ENCODE assay signal across 8 cellular contexts in the genomic region with DNA sequence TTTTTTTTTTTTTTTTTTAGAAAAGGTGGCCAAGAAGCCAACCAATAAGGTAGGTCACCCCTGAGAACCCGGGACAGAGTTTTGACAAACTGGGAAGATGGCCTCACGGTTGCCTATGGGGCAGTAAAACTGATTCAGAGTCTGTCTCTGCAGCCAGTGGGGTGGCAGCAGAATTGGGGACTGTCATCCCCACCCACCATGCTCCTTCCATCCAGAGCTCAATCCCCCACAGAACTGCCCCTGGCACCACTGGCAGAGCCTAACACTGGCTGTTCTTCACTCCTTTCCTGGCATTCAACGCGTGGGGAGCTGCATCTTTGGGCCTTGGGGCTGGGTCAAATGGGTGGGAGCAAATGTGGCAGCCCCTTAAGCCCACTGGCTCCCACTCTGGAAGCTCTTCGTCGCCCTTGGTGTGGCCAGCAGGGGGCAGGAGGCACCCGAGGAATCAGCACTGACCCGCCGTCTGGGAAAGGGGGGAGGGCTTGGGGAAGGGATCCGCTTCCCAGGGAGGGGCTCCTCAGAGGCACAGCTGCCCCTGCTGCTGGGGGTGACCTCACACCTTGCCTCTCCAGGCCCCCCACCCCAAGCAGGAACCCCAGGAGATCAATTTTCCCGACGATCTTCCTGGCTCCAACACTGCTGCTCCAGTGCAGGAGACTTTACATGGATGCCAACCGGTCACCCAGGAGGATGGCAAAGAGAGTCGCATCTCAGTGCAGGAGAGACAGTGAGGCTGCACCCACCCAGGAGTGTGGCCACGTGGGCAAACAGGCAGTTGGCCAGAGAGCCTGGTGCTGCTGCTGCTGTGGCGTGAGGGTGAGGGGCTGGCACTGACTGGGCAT. TPM values are rescaled to one million over a fixed set of nuclear protein-coding genes. Genes with fewer than 3 reads are reported as not detected.
DNase-seq lines count a peak whose midpoint lies in the region; ATAC-seq and TF ChIP-seq lines count a peak whose summit lies in the region.

No MANE protein-coding gene starts in this region.

- intact Hi-C loops in left ventricle myocardium inferior (cut with micrococcal nuclease): loop anchor here (10.0 kb wide), 1 partner anchor 196 kb away; no protein-coding TSS in a partner anchor
- intact Hi-C loops in transverse colon (cut with DNase I; ENCODE audit: low total_unique reads): no loop called here

- 41% methylated on average over 15 of the region's 16 CpGs; no CpG with 5 or more reads in 1 of the 2 donors for WGBS in transverse colon (ENCODE audit: low coverage in 1 of 2), 2 donors

- no peak for TF ChIP-seq EP300 in transverse colon (IDR thresholded peaks at IDR 0.05; ENCODE audit: low read depth)

- peaks cover 27% of the 10 kb centered on the region for H3K36me3 ChIP-seq in left ventricle myocardium inferior
- no peaks in the 10 kb centered on the region for H3K36me3 ChIP-seq in transverse colon

- peak; percentile 5 for TF ChIP-seq POLR2A in GM18526 (IDR thresholded peaks at IDR 0.05; ENCODE audit: extremely low read depth, insufficient read length)
- TF ChIP-seq POLR2A in transverse colon (IDR thresholded peaks at IDR 0.05): no peak

- in situ Hi-C loops in ACHN (cut with HindIII; ENCODE audit: low pct_ligation_motif_present, low pct_unique_long_range_greater_than_20kb, low sequenced_read_pairs) (no loop called here), transverse colon (cut with MboI; ENCODE audit: low pct_ligation_motif_present in 1 of 4, low pct_unique_long_range_greater_than_20kb in 1 of 4, low sequenced_read_pairs in 3 of 4) (no loop called here)

- H3K4me3 ChIP-seq in left ventricle myocardium inferior (no peak overlapping the region), transverse colon (no peak overlapping the region)

- H3K27ac ChIP-seq in left ventricle myocardium inferior (replicated peaks) (no peak overlapping the region), transverse colon (no peak overlapping the region)

- TF ChIP-seq CTCF in left ventricle myocardium inferior (IDR thresholded peaks at IDR 0.05; ENCODE audit: borderline replicate concordance) (peak; percentile 71), transverse colon (IDR thresholded peaks at IDR 0.05) (peak in 4 of 5 experiments; percentile 32 to 40 (median 36))

- no peaks in the 10 kb centered on the region for H3K9me3 ChIP-seq in left ventricle myocardium inferior (replicated peaks)
- no peaks in the 10 kb centered on the region for H3K9me3 ChIP-seq in transverse colon

- ATAC-seq in HG02763 (IDR thresholded peaks at IDR 0.05; ENCODE audit: unreplicated experiment) (no peak), GM21619 (IDR thresholded peaks at IDR 0.05; ENCODE audit: unreplicated experiment) (no peak)

- peaks cover 13% of the 10 kb centered on the region for H3K27me3 ChIP-seq in left ventricle myocardium inferior (ENCODE audit: low read depth)
- H3K27me3 ChIP-seq in transverse colon: peaks cover 33% of the 10 kb centered on the region

- DNase-seq in ACHN: peak; percentile 29
- peak; percentile 63 for DNase-seq in SK-N-DZ (ENCODE audit: low spot score)
- no peak for DNase-seq in left ventricle myocardium inferior
- no peak for DNase-seq in transverse colon
- no peak for DNase-seq in globus pallidus (ENCODE audit: low spot score)

- H3K4me1 ChIP-seq in left ventricle myocardium inferior (peaks cover 38% of the 10 kb centered on the region), transverse colon (no peaks in the 10 kb centered on the region)

RNA-seq across cellular contexts. Expression of a gene that starts 10.4 kb away (rescaled TPM):
- polyA plus RNA-seq in SK-N-DZ (2014; cell fraction: cytosol; rRNA removed): 0.77 and 1.1 TPM in 2 replicates
- 0.32 and 2.1 TPM in 2 replicates for polyA plus RNA-seq in SK-N-DZ (2014; cell fraction: nucleus; rRNA removed)
- total RNA-seq in left ventricle myocardium inferior (6.8 TPM), transverse colon (10 to 100 TPM in 1 of 4 donors, 1 to 10 TPM in 3; 2.5 to 11.6 (median 3.5) TPM)

RNA-seq across cellular contexts. Expression of a gene that starts 38.8 kb away (rescaled TPM):
- 28.4 and 30.3 TPM in 2 replicates for polyA plus RNA-seq in SK-N-DZ (2014; cell fraction: cytosol; rRNA removed)
- polyA plus RNA-seq in SK-N-DZ (2014; cell fraction: nucleus; rRNA removed): 25.6 and 28.6 TPM in 2 replicates
- total RNA-seq in left ventricle myocardium inferior (16.5 TPM), transverse colon (10 to 100 TPM; 18.3 to 97.3 (median 27.3) TPM)

Comparison
In these comparisons a context has a peak if more than half of its experiments do, and no peak if none do; other contexts are left out.
1. DNase-seq: peak in ACHN (single experiment) and SK-N-DZ (single experiment); none in left ventricle myocardium inferior (single experiment), transverse colon (single experiment) and globus pallidus (single experiment).